In genomic region chr3:31979006-31979697, GRCh38 we compare ENCODE assay signal across 9 cellular contexts. TPM values are rescaled to one million over a fixed set of nuclear protein-coding genes. Genes with fewer than 3 reads are reported as not detected.
A peak's percentile ranks its signal among the peaks of the same experiment; 100 is the strongest.
DNase-seq lines count a peak whose midpoint lies in the region; ATAC-seq, FAIRE-seq and TF ChIP-seq lines count a peak whose summit lies in the region.
"Had no signal": no experiment of that assay in that cellular context is flagged by ENCODE, and none has a peak within 500 bp of the region (broad histone marks: within the 10 kb centered on the region; RNA-seq: fewer than 3 reads in every experiment).

No MANE protein-coding gene starts in this region.

- peaks cover 69% of the 10 kb centered on the region for H3K4me1 Mint-ChIP-seq in MCF 10A (ENCODE audit: insufficient read depth, unreplicated experiment)

- POLR2A ChIA-PET in MCF 10A (lab: Yijun Ruan, JAX), result interaction anchor here (0.6 to 2.7 kb wide), 18 partner anchors 10 to 447 kb away, joined by 3 to 52 read pairs (median 6); partner anchors contain the start of gene STT3B

- WGBS in prostate gland, result 79% methylated on average over 5 of the region's 5 CpGs

- TF ChIP-seq POLR2A in prostate gland (IDR thresholded peaks at IDR 0.05), result no peak

- no peak overlapping the region for H3K27ac ChIP-seq in prostate gland

- no peak overlapping the region for H3K4me3 ChIP-seq in prostate gland

- peak overlapping the region; percentile 93 for H3K4me3 Mint-ChIP-seq in MCF 10A (ENCODE audit: unreplicated experiment)

- H3K9me3 ChIP-seq in prostate gland, result no peaks in the 10 kb centered on the region
- H3K9me3 ChIP-seq: suprapubic skin had no signal

- H3K27me3 ChIP-seq in prostate gland (replicated peaks; ENCODE audit: insufficient read depth), result no peaks in the 10 kb centered on the region
- H3K27me3 ChIP-seq: suprapubic skin had no signal

- no peaks in the 10 kb centered on the region for H3K36me3 ChIP-seq in prostate gland
- H3K36me3 ChIP-seq: suprapubic skin had no signal

- intact Hi-C loops in MCF 10A (cut with micrococcal nuclease), result no loop called here
- intact Hi-C loops in prostate gland (cut with DNase I), result no loop called here

- TSS peak; percentile 18 for BruUV-seq in MCF 10A (replicated peaks; lab: Mats Ljungman, UMichigan)

- ATAC-seq in GM19351 (IDR thresholded peaks at IDR 0.05; ENCODE audit: unreplicated experiment) (peak; percentile 62), HG03039 (IDR thresholded peaks at IDR 0.05; ENCODE audit: unreplicated experiment) (peak; percentile 52)

- H3K36me3 Mint-ChIP-seq in MCF 10A (ENCODE audit: insufficient read depth, unreplicated experiment), result peaks cover 33% of the 10 kb centered on the region

- H3K9me3 Mint-ChIP-seq in MCF 10A (ENCODE audit: unreplicated experiment), result no peaks in the 10 kb centered on the region

- H3K27ac Mint-ChIP-seq in MCF 10A (ENCODE audit: low read depth, unreplicated experiment), result peak overlapping the region; percentile 40

- CTCF ChIA-PET in MCF 10A (lab: Yijun Ruan, JAX), result interaction anchor here (1.1 to 1.7 kb wide), 3 partner anchors 11 to 100 kb away, joined by 3 to 7 read pairs (median 4); no protein-coding TSS in a partner anchor

- no peaks in the 10 kb centered on the region for H3K27me3 Mint-ChIP-seq in MCF 10A (ENCODE audit: insufficient read depth, unreplicated experiment)

- no peak for FAIRE-seq in frontal cortex (lab: Jason Lieb, UNC)

- DNase-seq in MCF 10A (ENCODE audit: unreplicated experiment) (no peak), renal cortical epithelial cell (ENCODE audit: low read depth) (peak; percentile 27), frontal cortex (ENCODE audit: low spot score in 2 of 2) (no peak), prostate gland (ENCODE audit: low spot score) (no peak), AG08395 (ENCODE audit: low spot score) (no peak), GM19240 (ENCODE audit: insufficient read length, low spot score) (no peak)

- TF ChIP-seq CTCF in MCF 10A (IDR thresholded peaks at IDR 0.05; ENCODE audit: unreplicated experiment), result no peak
- no peak for TF ChIP-seq CTCF in prostate gland (IDR thresholded peaks at IDR 0.05)

- H3K4me1 ChIP-seq in prostate gland (replicated peaks), result no peaks in the 10 kb centered on the region

RNA-seq across cellular contexts. Expression of gene OSBPL10, which starts 1.9 kb away (rescaled TPM):
- total RNA-seq in MCF 10A (2022) (128 and 172 TPM in 2 replicates), renal cortical epithelial cell (17.0 and 78.3 TPM in 2 replicates), frontal cortex (9.0 TPM), prostate gland (100 to 1,000 TPM in 1 of 2 donors, 10 to 100 TPM in 1; 82.8 to 127 TPM)

RNA-seq across cellular contexts. Expression of gene ZNF860, which starts 2.4 kb away (rescaled TPM):
- 11.7 and 12.5 TPM in 2 replicates for total RNA-seq in MCF 10A (2022)
- 3.3 and 8.6 TPM in 2 replicates for total RNA-seq in renal cortical epithelial cell
- total RNA-seq in frontal cortex, result 2.0 TPM
- 1 to 10 TPM; 3.7 to 4.4 TPM for total RNA-seq in prostate gland
